ENCODE assay signal across 16 cellular contexts in the genomic region with DNA sequence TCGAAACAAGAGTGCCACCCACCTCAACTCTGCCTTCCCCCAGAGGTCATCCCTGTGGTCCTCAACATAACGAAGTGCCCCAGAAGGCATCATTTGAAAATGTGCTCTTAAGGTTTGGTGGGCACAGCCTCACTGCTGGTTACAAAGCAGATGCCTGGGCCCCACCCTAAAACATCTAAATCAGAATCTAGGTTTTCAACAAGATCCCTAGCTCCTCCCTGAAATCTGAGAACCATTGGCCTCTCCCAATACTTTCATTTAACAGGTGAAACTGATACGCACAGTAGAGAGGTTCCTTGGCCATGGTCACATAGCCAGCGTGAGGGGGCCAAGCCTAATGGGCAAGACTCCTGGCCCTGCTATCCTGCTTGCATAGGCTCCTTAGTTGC.
"Had no signal": no experiment of that assay in that cellular context is flagged by ENCODE, and none has a peak within 500 bp of the region (broad histone marks: within the 10 kb centered on the region; RNA-seq: fewer than 3 reads in every experiment).

No MANE protein-coding gene starts in this region.

- H3K9me3 ChIP-seq: gastrocnemius medialis, left ventricle myocardium inferior, lower lobe of right lung, spleen, tibial artery, upper lobe of left lung had no signal

- H3K4me1 ChIP-seq: gastrocnemius medialis, left ventricle myocardium inferior, lower lobe of right lung, tibial artery, upper lobe of left lung had no signal

- H3K27ac ChIP-seq: dorsolateral prefrontal cortex, gastrocnemius medialis, left ventricle myocardium inferior, lower lobe of right lung, spleen, tibial artery, upper lobe of left lung had no signal

- ATAC-seq: esophagus mucosa, gastrocnemius medialis had no signal

- DNase-seq: cortex of kidney; dorsolateral prefrontal cortex; effector CD8-positive, alpha-beta T cell; gastrocnemius medialis; immature natural killer cell; left ventricle myocardium inferior; lower lobe of right lung; natural killer cell; posterior cingulate gyrus; spleen; stimulated activated CD4-positive, alpha-beta T cell treated with anti-CD3 and anti-CD28 coated beads, Interleukin-15, amount 100 ng/mL, for 24 hours; stimulated activated CD4-positive, alpha-beta T cell treated with anti-CD3 and anti-CD28 coated beads, Interleukin-1b, Interleukin-23, amount 100 ng/mL, for 48 hours; stimulated activated CD4-positive, alpha-beta T cell treated with anti-CD3 and anti-CD28 coated beads, Interleukin-4, amount 100 ng/mL, for 24 hours; tibial artery; upper lobe of left lung had no signal

- H3K36me3 ChIP-seq: gastrocnemius medialis, left ventricle myocardium inferior, lower lobe of right lung, spleen, tibial artery, upper lobe of left lung had no signal

- H3K27me3 ChIP-seq: gastrocnemius medialis, spleen, tibial artery, upper lobe of left lung had no signal

- H3K4me3 ChIP-seq: dorsolateral prefrontal cortex, gastrocnemius medialis, left ventricle myocardium inferior, lower lobe of right lung, spleen, tibial artery, upper lobe of left lung had no signal
